ENCODE assay signal across 25 cellular contexts in the genomic region with DNA sequence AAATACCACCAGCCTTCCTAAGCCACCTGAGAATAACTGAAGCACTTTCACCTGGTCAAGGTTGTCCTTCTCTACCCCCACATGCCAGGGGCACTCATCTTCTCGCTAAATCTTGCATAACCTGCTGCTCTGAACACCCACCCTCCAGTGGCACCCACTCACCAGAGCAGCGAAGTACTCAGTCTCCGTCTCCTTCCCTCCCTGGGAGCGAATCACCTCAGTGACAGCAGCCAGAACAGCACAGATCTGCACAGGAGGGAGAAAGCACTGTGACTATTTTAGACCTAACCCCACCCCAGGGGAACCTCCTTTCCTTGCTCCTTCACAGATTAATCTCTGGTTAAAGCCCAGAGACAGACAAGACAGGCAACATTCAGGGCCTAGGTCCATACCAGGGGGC.
"Had no signal": no experiment of that assay in that cellular context is flagged by ENCODE, and none has a peak within 500 bp of the region (broad histone marks: within the 10 kb centered on the region; RNA-seq: fewer than 3 reads in every experiment).

No MANE protein-coding gene starts in this region.

- H3K4me3 ChIP-seq: heart left ventricle, left ventricle myocardium inferior, lung, mucosa of descending colon, neural progenitor cell, pancreas, psoas muscle, right atrium auricular region, right lobe of liver, smooth muscle cell, suprapubic skin, thoracic aorta, tibial artery, upper lobe of right lung had no signal

- H3K4me1 ChIP-seq: neural progenitor cell had no signal

- H3K4me3 Mint-ChIP-seq: immature natural killer cell; naive thymus-derived CD4-positive, alpha-beta T cell; nephron; neural progenitor cell; stimulated activated naive CD8-positive, alpha-beta T cell treated with anti-CD3 and anti-CD28 coated beads, Interleukin-15, Interleukin-2, amounts not matched to agents 100 ng/mL and 50 ng/mL, for 24 hours had no signal

- H3K9me3 Mint-ChIP-seq: immature natural killer cell; nephron; neural progenitor cell; stimulated activated naive CD8-positive, alpha-beta T cell treated with anti-CD3 and anti-CD28 coated beads, Interleukin-15, Interleukin-2, amounts not matched to agents 100 ng/mL and 50 ng/mL, for 24 hours had no signal

- H3K9me3 ChIP-seq: heart left ventricle, left ventricle myocardium inferior, mucosa of descending colon, pancreas, psoas muscle, right atrium auricular region, right lobe of liver, suprapubic skin, thoracic aorta, tibial artery, upper lobe of right lung had no signal

- H3K27ac Mint-ChIP-seq: nephron; neural progenitor cell; stimulated activated naive CD8-positive, alpha-beta T cell treated with anti-CD3 and anti-CD28 coated beads, Interleukin-15, Interleukin-2, amounts not matched to agents 100 ng/mL and 50 ng/mL, for 24 hours had no signal

- DNase-seq: immature natural killer cell; kidney; left ventricle myocardium inferior; midbrain; mucosa of descending colon; naive thymus-derived CD4-positive, alpha-beta T cell; pancreas; psoas muscle; right lobe of liver; stimulated activated CD4-positive, alpha-beta T cell treated with anti-CD3 and anti-CD28 coated beads, Interleukin-1b, Interleukin-23, amount 100 ng/mL, for 48 hours; stimulated activated CD4-positive, alpha-beta T cell treated with anti-CD3 and anti-CD28 coated beads, Interleukin-2, amount 100 ng/mL, for 48 hours; stimulated activated CD4-positive, alpha-beta T cell treated with anti-CD3 and anti-CD28 coated beads, Interleukin-4, amount 100 ng/mL, for 4 hours; stimulated activated naive CD4-positive, alpha-beta T cell; tibial artery; trophoblast cell; upper lobe of right lung had no signal

- H3K36me3 ChIP-seq: neural progenitor cell, thoracic aorta had no signal

- H3K27ac ChIP-seq: heart left ventricle, left ventricle myocardium inferior, neural progenitor cell, pancreas, psoas muscle, right atrium auricular region, right lobe of liver, suprapubic skin, thoracic aorta, tibial artery, upper lobe of right lung had no signal

- H3K27me3 ChIP-seq: heart left ventricle, neural progenitor cell, pancreas, right atrium auricular region, right lobe of liver, suprapubic skin, tibial artery, upper lobe of right lung had no signal

- H3K27me3 Mint-ChIP-seq: naive thymus-derived CD4-positive, alpha-beta T cell; stimulated activated naive CD8-positive, alpha-beta T cell treated with anti-CD3 and anti-CD28 coated beads, Interleukin-15, Interleukin-2, amounts not matched to agents 100 ng/mL and 50 ng/mL, for 24 hours had no signal
